In genomic region chr19:7191946-7192691, GRCh38 we compare ENCODE assay signal across 9 cellular contexts.
A peak's percentile ranks its signal among the peaks of the same experiment; 100 is the strongest.
DNase-seq lines count a peak whose midpoint lies in the region; ATAC-seq lines count a peak whose summit lies in the region.
"Had no signal": no experiment of that assay in that cellular context is flagged by ENCODE, and none has a peak within 500 bp of the region (broad histone marks: within the 10 kb centered on the region; RNA-seq: fewer than 3 reads in every experiment).

No MANE protein-coding gene starts in this region.

- peaks cover 20% of the 10 kb centered on the region for H3K27me3 Mint-ChIP-seq in activated T-cell treated with anti-CD3 and anti-CD28 coated beads, Interleukin-2, amount 50 U/mL, for 24 hours

- peaks cover 22% of the 10 kb centered on the region for H3K4me1 Mint-ChIP-seq in activated T-cell treated with anti-CD3 and anti-CD28 coated beads, Interleukin-2, amount 50 U/mL, for 24 hours (ENCODE audit: low read depth)

- peak overlapping the region; percentile 12 for H3K4me3 Mint-ChIP-seq in activated T-cell treated with anti-CD3 and anti-CD28 coated beads, Interleukin-2, amount 50 U/mL, for 24 hours

- no peaks in the 10 kb centered on the region for H3K9me3 Mint-ChIP-seq in activated T-cell treated with anti-CD3 and anti-CD28 coated beads, Interleukin-2, amount 50 U/mL, for 24 hours

- DNase-seq in GM04504 (ENCODE audit: low read depth) (peak; percentile 19), NOMO-1 (lab: John Stamatoyannopoulos, UW; ENCODE audit: unreplicated experiment in 2 of 2) (peak; percentile 29 to 87), DMS153 (lab: John Stamatoyannopoulos, UW) (no peak), ecto neural progenitor cell (ENCODE audit: low spot score) (no peak), hepatic stellate cell (ENCODE audit: low spot score) (no peak)
- peak; percentile 62 for DNase-seq in activated T-cell treated with anti-CD3 and anti-CD28 coated beads, Interleukin-2, amount 50 U/mL, for 24 hours
- peak; percentile 47 for DNase-seq in stimulated activated CD4-positive, alpha-beta T cell treated with anti-CD3 and anti-CD28 coated beads, Interleukin-15, amount 100 ng/mL, for 24 hours
- DNase-seq: retina had no signal

- no peak overlapping the region for H3K27ac Mint-ChIP-seq in activated T-cell treated with anti-CD3 and anti-CD28 coated beads, Interleukin-2, amount 50 U/mL, for 24 hours

- no peaks in the 10 kb centered on the region for H3K36me3 Mint-ChIP-seq in activated T-cell treated with anti-CD3 and anti-CD28 coated beads, Interleukin-2, amount 50 U/mL, for 24 hours (ENCODE audit: low read depth)

- no peak for ATAC-seq in GM21786 (IDR thresholded peaks at IDR 0.05; ENCODE audit: unreplicated experiment)

Comparison
In these comparisons a context has a peak if more than half of its experiments do, and no peak if none do; other contexts are left out.
1. DNase-seq: peak in GM04504 (single experiment), NOMO-1 (2 of 2), activated T-cell treated with anti-CD3 and anti-CD28 coated beads, Interleukin-2, amount 50 U/mL, for 24 hours (single experiment) and stimulated activated CD4-positive, alpha-beta T cell treated with anti-CD3 and anti-CD28 coated beads, Interleukin-15, amount 100 ng/mL, for 24 hours (single experiment); none in DMS153 (single experiment), ecto neural progenitor cell (single experiment) and hepatic stellate cell (single experiment).